In genomic region chr6:28758818-28759235, GRCh38 we compare ENCODE assay signal across 15 cellular contexts.
DNase-seq lines count a peak whose midpoint lies in the region.
"Had no signal": no experiment of that assay in that cellular context is flagged by ENCODE, and none has a peak within 500 bp of the region (broad histone marks: within the 10 kb centered on the region; RNA-seq: fewer than 3 reads in every experiment).

No MANE protein-coding gene starts in this region.

- H3K9ac ChIP-seq in iPS-18a (ENCODE audit: low read length) = no peak overlapping the region

- H3K27me3 ChIP-seq in SJCRH30 = no peaks in the 10 kb centered on the region
- peaks cover 50% of the 10 kb centered on the region for H3K27me3 ChIP-seq in iPS-18a (ENCODE audit: control insufficient read depth, insufficient read depth, low read length)
- H3K27me3 ChIP-seq: Peyer's patch had no signal

- H3K36me3 ChIP-seq in SJCRH30 (no peaks in the 10 kb centered on the region), iPS-18a (ENCODE audit: control insufficient read depth, low read depth, low read length) (no peaks in the 10 kb centered on the region)
- H3K36me3 ChIP-seq: gastrocnemius medialis, Peyer's patch had no signal

- H3K4me1 ChIP-seq in SJCRH30 (no peaks in the 10 kb centered on the region), iPS-18a (ENCODE audit: control insufficient read depth, low read depth, low read length) (no peaks in the 10 kb centered on the region)
- H3K4me1 ChIP-seq: gastrocnemius medialis, Peyer's patch had no signal

- H3K9me3 ChIP-seq in SJCRH30 (replicated peaks) (no peaks in the 10 kb centered on the region), iPS-18a (ENCODE audit: control insufficient read depth, low read depth, low read length) (no peaks in the 10 kb centered on the region)
- H3K9me3 ChIP-seq: Peyer's patch had no signal

- no peak overlapping the region for H3K27ac ChIP-seq in SJCRH30
- H3K27ac ChIP-seq in iPS-18a (ENCODE audit: low read length) = no peak overlapping the region
- H3K27ac ChIP-seq: gastrocnemius medialis, Peyer's patch had no signal

- H3K4me3 ChIP-seq in GM08714 (ENCODE audit: low read length) (peak overlapping the region; percentile 41; the same call in 1 of the 2 replicates), SJCRH30 (peak overlapping the region; percentile 23; the same call in 1 of the 2 replicates), iPS-18a (ENCODE audit: low read length) (peak overlapping the region; percentile 45)
- H3K4me3 ChIP-seq in Jurkat, Clone E6-1 (ENCODE audit: low read length) = peak overlapping the region; percentile 33; the same call in 1 of the 2 replicates
- H3K4me3 ChIP-seq: gastrocnemius medialis, GM12878, Peyer's patch had no signal

- no peak for DNase-seq in Jurkat, Clone E6-1 (ENCODE audit: low read depth, low spot score)
- DNase-seq in SJCRH30 (no peak), NCI-H1105 (lab: John Stamatoyannopoulos, UW) (no peak), dermis blood vessel endothelial cell (no peak), SKM-1 treated with dmso at 0.1 percent for 144 hours (lab: John Stamatoyannopoulos, UW; ENCODE audit: unreplicated experiment) (no peak)
- DNase-seq: gastrocnemius medialis; GDM1; KBM-7; NCI-H526; Peyer's patch; stimulated activated CD4-positive, alpha-beta T cell treated with anti-CD3 and anti-CD28 coated beads, Interleukin-2, amount 100 ng/mL, for 48 hours; stimulated activated naive CD8-positive, alpha-beta T cell treated with anti-CD3 and anti-CD28 coated beads, Interleukin-15, amount 100 ng/mL, for 72 hours had no signal
